Comparison of ENCODE assay signal across 12 cellular contexts in the genomic region with DNA sequence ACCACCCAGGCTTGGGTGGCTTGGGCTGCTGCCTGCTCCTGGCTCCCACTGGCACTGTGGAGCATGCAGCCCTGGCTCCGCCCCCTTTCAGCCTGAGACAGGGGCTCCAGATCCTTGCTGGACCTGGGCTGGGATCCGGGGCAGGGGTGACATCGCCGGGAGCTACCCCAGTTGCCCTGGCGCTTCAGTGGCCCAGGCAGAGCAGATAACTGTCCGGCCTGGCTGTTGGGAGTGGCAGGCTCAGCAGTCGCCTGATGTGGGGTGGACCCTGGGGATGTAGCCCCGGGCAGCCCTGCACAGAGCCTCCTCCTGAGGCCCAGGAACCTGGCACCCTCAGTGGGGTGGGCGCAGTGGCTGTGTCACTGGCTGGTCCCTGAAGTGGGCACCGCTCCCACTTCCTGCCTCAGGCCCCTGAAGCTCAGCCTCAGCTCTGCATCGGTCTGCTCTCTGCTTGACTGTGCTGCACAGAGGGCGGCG. TPM values are rescaled to one million over a fixed set of nuclear protein-coding genes. Genes with fewer than 3 reads are reported as not detected.
DNase-seq lines count a peak whose midpoint lies in the region; ATAC-seq lines count a peak whose summit lies in the region.
"Had no signal": no experiment of that assay in that cellular context is flagged by ENCODE, and none has a peak within 500 bp of the region (broad histone marks: within the 10 kb centered on the region; RNA-seq: fewer than 3 reads in every experiment).

No MANE protein-coding gene starts in this region.

- H3K27me3 ChIP-seq in ectodermal cell (ENCODE audit: control insufficient read depth, insufficient read depth, low read length, poor library complexity, severe bottlenecking) (no peaks in the 10 kb centered on the region), MG63 (no peaks in the 10 kb centered on the region)
- H3K27me3 ChIP-seq: left lung had no signal

- H3K36me3 Mint-ChIP-seq in T-helper 2 cell treated with Interferon-gamma antibody and Interleukin-4, amounts not matched to agents 5 μg/mL and 100 μg/mL, for 36 hours (ENCODE audit: low read depth): peaks cover 41% of the 10 kb centered on the region

- H3K4me3 ChIP-seq in ectodermal cell (ENCODE audit: insufficient read depth, low read depth, low read length): no peak overlapping the region
- H3K4me3 ChIP-seq in MG63: no peak overlapping the region
- H3K4me3 ChIP-seq: left lung had no signal

- H3K9me3 Mint-ChIP-seq in T-helper 2 cell treated with Interferon-gamma antibody and Interleukin-4, amounts not matched to agents 5 μg/mL and 100 μg/mL, for 36 hours: no peaks in the 10 kb centered on the region

- DNase-seq in Ammon's horn (ENCODE audit: low spot score): peak; percentile 3
- no peak for DNase-seq in MG63
- DNase-seq in GF-D8 (lab: John Stamatoyannopoulos, UW): no peak
- DNase-seq in T-helper 2 cell treated with Interferon-gamma antibody and Interleukin-4, amounts not matched to agents 5 μg/mL and 100 μg/mL, for 36 hours (ENCODE audit: low spot score): no peak
- no peak for DNase-seq in T-helper 9 cell
- DNase-seq: activated CD8-positive, alpha-beta memory T cell treated with anti-CD3 and anti-CD28 coated beads, Interleukin-2, amount 50 U/mL, for 48 hours; HCEC 1CT had no signal

- H3K4me1 ChIP-seq in ectodermal cell (ENCODE audit: control insufficient read depth, insufficient read depth, low read length): peaks cover 31% of the 10 kb centered on the region

- peak overlapping the region; percentile 76 for H3K27ac ChIP-seq in ectodermal cell (ENCODE audit: insufficient read depth, low read depth, low read length, poor library complexity, severe bottlenecking)
- H3K27ac ChIP-seq: left lung had no signal

- H3K9me3 ChIP-seq in ectodermal cell (ENCODE audit: control insufficient read depth, low read length) (no peaks in the 10 kb centered on the region), MG63 (no peaks in the 10 kb centered on the region)
- H3K9me3 ChIP-seq: left lung had no signal

- H3K27ac Mint-ChIP-seq in T-helper 2 cell treated with Interferon-gamma antibody and Interleukin-4, amounts not matched to agents 5 μg/mL and 100 μg/mL, for 36 hours: no peak overlapping the region
- H3K27ac Mint-ChIP-seq: progenitor cell of endocrine pancreas had no signal

- H3K4me3 Mint-ChIP-seq in T-helper 2 cell treated with Interferon-gamma antibody and Interleukin-4, amounts not matched to agents 5 μg/mL and 100 μg/mL, for 36 hours: no peak overlapping the region

- peak; percentile 44 for ATAC-seq in GM19351 (IDR thresholded peaks at IDR 0.05; ENCODE audit: unreplicated experiment)
- peak; percentile 27 for ATAC-seq in HG03095 (IDR thresholded peaks at IDR 0.05; ENCODE audit: unreplicated experiment)
- ATAC-seq: left lung had no signal

- H3K4me1 Mint-ChIP-seq in T-helper 2 cell treated with Interferon-gamma antibody and Interleukin-4, amounts not matched to agents 5 μg/mL and 100 μg/mL, for 36 hours (ENCODE audit: low read depth): peaks cover 38% of the 10 kb centered on the region

- 94 to 95% methylated on average over 13 of the region's 13 CpGs for WGBS in ectodermal cell, 2 experiments

- no peaks in the 10 kb centered on the region for H3K27me3 Mint-ChIP-seq in T-helper 2 cell treated with Interferon-gamma antibody and Interleukin-4, amounts not matched to agents 5 μg/mL and 100 μg/mL, for 36 hours (ENCODE audit: low read depth)

- H3K36me3 ChIP-seq in ectodermal cell (ENCODE audit: control insufficient read depth, insufficient read depth, low read length) (no peaks in the 10 kb centered on the region), MG63 (no peaks in the 10 kb centered on the region)
- H3K36me3 ChIP-seq: left lung had no signal

RNA-seq across cellular contexts. Expression of a gene that starts 57.9 kb away (rescaled TPM):
- polyA plus RNA-seq in ectodermal cell (2013, experiment 1 of 4): 80.3 TPM
- 82.0 TPM for polyA plus RNA-seq in ectodermal cell (2013, experiment 2 of 4)
- polyA plus RNA-seq in ectodermal cell (2013, experiment 3 of 4): 67.8 TPM
- 76.4 TPM for polyA plus RNA-seq in ectodermal cell (2013, experiment 4 of 4)
- 19.8 and 22.1 TPM in 2 replicates for total RNA-seq in MG63 (2014; rRNA removed; shearing (Covaris generic); ENCODE audit: low replicate concordance)
